Comparison of ENCODE assay signal across 34 cellular contexts in genomic region chr2:235889302-235889630, GRCh38.
A peak's percentile ranks its signal among the peaks of the same experiment; 100 is the strongest.
DNase-seq lines count a peak whose midpoint lies in the region; ATAC-seq, FAIRE-seq and TF ChIP-seq lines count a peak whose summit lies in the region.
"Had no signal": no experiment of that assay in that cellular context is flagged by ENCODE, and none has a peak within 500 bp of the region (broad histone marks: within the 10 kb centered on the region; RNA-seq: fewer than 3 reads in every experiment).

No MANE protein-coding gene starts in this region.

- H3K9me3 ChIP-seq in HepG2 (ENCODE audit: low read length) (no peaks in the 10 kb centered on the region), right lobe of liver (no peaks in the 10 kb centered on the region), Caco-2 (no peaks in the 10 kb centered on the region), endodermal cell (ENCODE audit: control insufficient read depth, low read length) (no peaks in the 10 kb centered on the region)
- H3K9me3 ChIP-seq: A549; BE2C; BLaER1; BLaER1 treated with 17β-estradiol and CSF1 and Interleukin-3, amounts not matched to agents 10 nM and 100 nM had no signal

- peak overlapping the region; percentile 74 for H3K27ac ChIP-seq in HepG2 (ENCODE audit: extremely low read length, insufficient read depth, low read length)
- H3K27ac ChIP-seq in right lobe of liver, result no peak overlapping the region
- no peak overlapping the region for H3K27ac ChIP-seq in endodermal cell (ENCODE audit: low read depth, low read length)
- H3K27ac ChIP-seq: 22Rv1; A549; BLaER1; BLaER1 treated with 17β-estradiol and CSF1 and Interleukin-3, amounts not matched to agents 10 nM and 100 nM; C4-2B had no signal

- H3K27ac Mint-ChIP-seq in Caco-2 (ENCODE audit: unreplicated experiment) (peak overlapping the region; percentile 50), endodermal cell (no peak overlapping the region)
- H3K27ac Mint-ChIP-seq: B cell; CD14-positive monocyte; CD4-positive, alpha-beta memory T cell; CD4-positive, alpha-beta T cell; CD4-positive, CD25-positive, alpha-beta regulatory T cell; CD8-positive, alpha-beta memory T cell; CD8-positive, alpha-beta T cell had no signal

- DNase-seq in HepG2 (ENCODE audit: low spot score) (no peak), right lobe of liver (no peak), Caco-2 (no peak), endodermal cell (peak; percentile 18), H7 (no peak), HPDE6-E6E7 (ENCODE audit: extremely low spot score) (no peak)
- DNase-seq: 8988T; ACHN; AML-193; BE2C; C1 segment of cervical spinal cord; Calu3; CD4-positive, alpha-beta memory T cell; CD4-positive, alpha-beta T cell; CD4-positive, CD25-positive, alpha-beta regulatory T cell; CD8-positive, alpha-beta memory T cell; CD8-positive, alpha-beta T cell; COR-L47; DMS 273 treated with DMSO at 0.1 percent for 48 hours; DMS153; DMS53; DMS79; DMS79 treated with DMSO at 0.1 percent for 48 hours; DND-41; EL had no signal

- H3K36me3 Mint-ChIP-seq in Caco-2 (ENCODE audit: insufficient read depth, unreplicated experiment) (peaks cover 25% of the 10 kb centered on the region), endodermal cell (ENCODE audit: low read depth) (peaks cover 25% of the 10 kb centered on the region)
- H3K36me3 Mint-ChIP-seq: CD14-positive monocyte; CD4-positive, alpha-beta memory T cell; CD4-positive, CD25-positive, alpha-beta regulatory T cell; CD8-positive, alpha-beta T cell had no signal

- H3K4me1 ChIP-seq in HepG2 (ENCODE audit: insufficient read depth, low read length) (peaks cover 32% of the 10 kb centered on the region), right lobe of liver (no peaks in the 10 kb centered on the region), Caco-2 (no peaks in the 10 kb centered on the region), endodermal cell (ENCODE audit: control insufficient read depth, insufficient read depth, low read length) (no peaks in the 10 kb centered on the region)
- H3K4me1 ChIP-seq: A549; BE2C; BLaER1; BLaER1 treated with 17β-estradiol and CSF1 and Interleukin-3, amounts not matched to agents 10 nM and 100 nM had no signal

- no peaks in the 10 kb centered on the region for H3K9me3 Mint-ChIP-seq in Caco-2 (ENCODE audit: unreplicated experiment)
- H3K9me3 Mint-ChIP-seq in endodermal cell, result no peaks in the 10 kb centered on the region
- H3K9me3 Mint-ChIP-seq: CD4-positive, alpha-beta T cell; CD8-positive, alpha-beta memory T cell; CD8-positive, alpha-beta T cell had no signal

- TF ChIP-seq POLR2A in HepG2 (IDR thresholded peaks at IDR 0.05; ENCODE audit: insufficient read depth in 1 of 2, low read depth in 2 of 2, low read length in 2 of 2), result no peak
- no peak for TF ChIP-seq POLR2A in right lobe of liver (IDR thresholded peaks at IDR 0.05)

- H3K79me2 ChIP-seq in HepG2 (ENCODE audit: insufficient read depth, low read length), result no peaks in the 10 kb centered on the region

- H3K4me3 ChIP-seq in HepG2 (replicated peaks in 1 of 3; ENCODE audit: insufficient read depth in 1 of 3, low read depth in 2 of 3, low read length in 3 of 3), result peak overlapping the region in 1 of 3 experiments; percentile 29; a peak in 2 of 6 replicates
- H3K4me3 ChIP-seq in right lobe of liver, result no peak overlapping the region
- H3K4me3 ChIP-seq in Caco-2 (ENCODE audit: low read depth, low read length), result no peak overlapping the region
- H3K4me3 ChIP-seq in endodermal cell (ENCODE audit: low read length), result no peak overlapping the region
- no peak overlapping the region for H3K4me3 ChIP-seq in H7 (ENCODE audit: insufficient read depth, low read depth, low read length)
- H3K4me3 ChIP-seq: A549; BLaER1; BLaER1 treated with 17β-estradiol and CSF1 and Interleukin-3, amounts not matched to agents 10 nM and 100 nM had no signal

- TF ChIP-seq CTCF in HepG2 (CRISPR knock-in tag; IDR thresholded peaks at IDR 0.05) (no peak), right lobe of liver (IDR thresholded peaks at IDR 0.05) (no peak), Caco-2 (IDR thresholded peaks at IDR 0.05; ENCODE audit: insufficient read depth in 1 of 2, low read depth in 1 of 2, low read length in 1 of 2, severe bottlenecking in 1 of 2, unreplicated experiment in 1 of 2) (no peak), endodermal cell (conservative IDR thresholded peaks at IDR 0.05) (no peak)

- intact Hi-C loops in HepG2 (cut with micrococcal nuclease; ENCODE audit: unreplicated experiment), result loop anchor here (5.0 kb wide), 1 partner anchor 33 kb away; no protein-coding TSS in a partner anchor
- intact Hi-C loops in right lobe of liver (cut with DNase I), result no loop called here
- intact Hi-C loops in Caco-2 (cut with micrococcal nuclease; ENCODE audit: unreplicated experiment), result no loop called here

- 24% methylated on average over 5 of the region's 5 CpGs for WGBS in HepG2 (ENCODE audit: low lambda C conversion rate)
- 100% methylated on average over 1 of the region's 5 CpGs for WGBS in right lobe of liver (ENCODE audit: insufficient coverage, low coverage, low lambda C conversion rate, missing lambda C conversion rate)
- WGBS in endodermal cell (ENCODE audit: insufficient coverage in 1 of 2, insufficient read length in 1 of 2), 2 experiments, result 92 to 97% methylated on average over 5 of the region's 5 CpGs

- no peaks in the 10 kb centered on the region for H3K27me3 Mint-ChIP-seq in Caco-2 (ENCODE audit: insufficient read depth, unreplicated experiment)
- H3K27me3 Mint-ChIP-seq in endodermal cell (ENCODE audit: insufficient read depth), result no peaks in the 10 kb centered on the region
- H3K27me3 Mint-ChIP-seq: B cell; CD4-positive, alpha-beta memory T cell; CD4-positive, CD25-positive, alpha-beta regulatory T cell; CD8-positive, alpha-beta memory T cell had no signal

- H3K27me3 ChIP-seq in HepG2 (ENCODE audit: control insufficient read depth in 1 of 2, insufficient read depth in 2 of 2, low read length in 2 of 2) (no peaks in the 10 kb centered on the region), right lobe of liver (no peaks in the 10 kb centered on the region), Caco-2 (replicated peaks; ENCODE audit: control insufficient read depth, insufficient read depth, low read length) (no peaks in the 10 kb centered on the region), endodermal cell (ENCODE audit: control insufficient read depth, insufficient read depth, low read length, poor library complexity, severe bottlenecking) (no peaks in the 10 kb centered on the region), H7 (ENCODE audit: control insufficient read depth, insufficient read depth, low read length) (no peaks in the 10 kb centered on the region)
- H3K27me3 ChIP-seq: BE2C; BLaER1; BLaER1 treated with 17β-estradiol and CSF1 and Interleukin-3, amounts not matched to agents 10 nM and 100 nM had no signal

- peak overlapping the region; percentile 26 for H3K9ac ChIP-seq in HepG2 (ENCODE audit: insufficient read depth, low read depth, low read length)
- no peak overlapping the region for H3K9ac ChIP-seq in endodermal cell (ENCODE audit: extremely low read depth, low read length, poor library complexity, severe bottlenecking)
- H3K9ac ChIP-seq: BLaER1; BLaER1 treated with 17β-estradiol and CSF1 and Interleukin-3, amounts not matched to agents 10 nM and 100 nM had no signal

- no peak for FAIRE-seq in HepG2 (lab: Jason Lieb, UNC)
- FAIRE-seq: A204.1, A549, D721Med had no signal

- H3K4me3 Mint-ChIP-seq in Caco-2 (ENCODE audit: unreplicated experiment) (no peak overlapping the region), endodermal cell (no peak overlapping the region)
- H3K4me3 Mint-ChIP-seq: B cell; CD14-positive monocyte; CD4-positive, alpha-beta memory T cell; CD4-positive, alpha-beta T cell; CD4-positive, CD25-positive, alpha-beta regulatory T cell; CD8-positive, alpha-beta memory T cell; CD8-positive, alpha-beta T cell had no signal

- H3K4me2 ChIP-seq in HepG2 (ENCODE audit: low read depth, low read length), result peak overlapping the region; percentile 64
- H3K4me2 ChIP-seq: A549; BLaER1; BLaER1 treated with 17β-estradiol and CSF1 and Interleukin-3, amounts not matched to agents 10 nM and 100 nM had no signal

- H3K4me1 Mint-ChIP-seq in Caco-2 (ENCODE audit: low read depth, unreplicated experiment) (no peaks in the 10 kb centered on the region), endodermal cell (no peaks in the 10 kb centered on the region)
- H3K4me1 Mint-ChIP-seq: B cell; CD14-positive monocyte; CD4-positive, alpha-beta memory T cell; CD4-positive, CD25-positive, alpha-beta regulatory T cell had no signal

- no peak overlapping the region for H2AFZ ChIP-seq in HepG2 (ENCODE audit: low read length)

- H3K36me3 ChIP-seq in HepG2 (replicated peaks in 1 of 2; ENCODE audit: control insufficient read depth in 1 of 2, insufficient read depth in 2 of 2, low read length in 2 of 2), result peaks cover 8 to 41% of the 10 kb centered on the region in 2 experiments
- H3K36me3 ChIP-seq in right lobe of liver, result no peaks in the 10 kb centered on the region
- no peaks in the 10 kb centered on the region for H3K36me3 ChIP-seq in Caco-2 (ENCODE audit: control insufficient read depth, insufficient read depth, low read length)
- no peaks in the 10 kb centered on the region for H3K36me3 ChIP-seq in endodermal cell (ENCODE audit: control insufficient read depth, insufficient read depth, low read length)
- 0 out of 2 replicates have a peak, but pooled peaks cover 1% of the 10 kb centered on the region for H3K36me3 ChIP-seq in H7 (replicated peaks; ENCODE audit: control insufficient read depth, insufficient read depth, low read length)
- H3K36me3 ChIP-seq: BE2C had no signal

- BruUV-seq in HepG2 (replicated peaks; lab: Mats Ljungman, UMichigan), result no TSS peak
- no TSS peak for BruUV-seq in Caco-2 (replicated peaks; lab: Mats Ljungman, UMichigan)

- TF ChIP-seq RAD21 in HepG2 (CRISPR knock-in tag; IDR thresholded peaks at IDR 0.05), result no peak

- CTCF ChIA-PET in HepG2 (lab: Yijun Ruan, JAX; ENCODE audit: low intra/inter-chr PET ratio, low total read pairs) (no interaction called here), Caco-2 (lab: Charles Lee) (no interaction called here)

- no peaks in the 10 kb centered on the region for H4K20me1 ChIP-seq in HepG2 (ENCODE audit: insufficient read depth, low read length)
- H4K20me1 ChIP-seq: BLaER1; BLaER1 treated with 17β-estradiol and CSF1 and Interleukin-3, amounts not matched to agents 10 nM and 100 nM had no signal

- in situ Hi-C loops in HepG2 (cut with HindIII; ENCODE audit: extremely low pct_ligation_motif_present, low pct_unique_long_range_greater_than_20kb), result no loop called here

- POLR2A ChIA-PET in HepG2 (lab: Yijun Ruan, JAX), result no interaction called here
- POLR2A ChIA-PET in Caco-2 (lab: Charles Lee), result no interaction called here

- no peak for TF ChIP-seq EP300 in HepG2 (IDR thresholded peaks at IDR 0.05; ENCODE audit: low read depth in 2 of 2, low read length in 2 of 2)
- TF ChIP-seq EP300 in HepG2 (CRISPR knock-in tag; IDR thresholded peaks at IDR 0.05; ENCODE audit: borderline replicate concordance), result no peak

- no peak for ATAC-seq in HepG2
- ATAC-seq in right lobe of liver, result no peak
- ATAC-seq: A549; CD8-positive, alpha-beta T cell had no signal
